In genomic region chr19:4345656-4346383, GRCh38 we compare ENCODE assay signal across 20 cellular contexts. TPM values are rescaled to one million over a fixed set of nuclear protein-coding genes. Genes with fewer than 3 reads are reported as not detected.
DNase-seq lines count a peak whose midpoint lies in the region; ATAC-seq, FAIRE-seq and TF ChIP-seq lines count a peak whose summit lies in the region.
"Had no signal": no experiment of that assay in that cellular context is flagged by ENCODE, and none has a peak within 500 bp of the region (broad histone marks: within the 10 kb centered on the region; RNA-seq: fewer than 3 reads in every experiment).

No MANE protein-coding gene starts in this region.

- no peak overlapping the region for H3K9ac ChIP-seq in kidney (ENCODE audit: low read length in 2 of 2)

- no peaks in the 10 kb centered on the region for H3K27me3 Mint-ChIP-seq in activated naive CD4-positive, alpha-beta T cell treated with anti-CD3 and anti-CD28 coated beads, Interleukin-2, amount 50 U/mL, for 24 hours
- H3K27me3 Mint-ChIP-seq in activated T-helper 17 cell treated with anti-CD3 and anti-CD28 coated beads, Interleukin-2, amount 50 U/mL, for 72 hours = no peaks in the 10 kb centered on the region
- peaks cover 2% of the 10 kb centered on the region for H3K27me3 Mint-ChIP-seq in mesothelial cell of epicardium (ENCODE audit: low read depth)
- no peaks in the 10 kb centered on the region for H3K27me3 Mint-ChIP-seq in stimulated activated memory B cell treated with anti-CD40 and anti-IgM and Interleukin-4, amounts not matched to agents 10 μg/mL and 1 μg/mL and 100 μg/mL, for 72 hours

- H3K27me3 ChIP-seq in testis = no peaks in the 10 kb centered on the region
- H3K27me3 ChIP-seq: cardiac muscle cell, gastroesophageal sphincter had no signal

- no peaks in the 10 kb centered on the region for H3K9me3 ChIP-seq in testis
- no peaks in the 10 kb centered on the region for H3K9me3 ChIP-seq in kidney (ENCODE audit: control insufficient read depth in 1 of 2, low read length in 2 of 2)
- H3K9me3 ChIP-seq: gastroesophageal sphincter had no signal

- no peak for TF ChIP-seq POLR2A in testis (IDR thresholded peaks at IDR 0.05)

- H3K4me3 Mint-ChIP-seq in activated naive CD4-positive, alpha-beta T cell treated with anti-CD3 and anti-CD28 coated beads, Interleukin-2, amount 50 U/mL, for 24 hours = peak overlapping the region; percentile 58
- H3K4me3 Mint-ChIP-seq in activated T-helper 17 cell treated with anti-CD3 and anti-CD28 coated beads, Interleukin-2, amount 50 U/mL, for 72 hours = peak overlapping the region; percentile 12
- H3K4me3 Mint-ChIP-seq in mesothelial cell of epicardium = peak overlapping the region; percentile 54
- no peak overlapping the region for H3K4me3 Mint-ChIP-seq in stimulated activated memory B cell treated with anti-CD40 and anti-IgM and Interleukin-4, amounts not matched to agents 10 μg/mL and 1 μg/mL and 100 μg/mL, for 72 hours

- 78 to 82% methylated on average over 16 to 18 of the region's 18 CpGs for WGBS in testis, 2 donors

- H3K4me1 ChIP-seq in testis = peaks cover 6% of the 10 kb centered on the region
- H3K4me1 ChIP-seq in kidney (ENCODE audit: control insufficient read depth in 1 of 2, insufficient read depth in 1 of 2, low read depth in 1 of 2, low read length in 2 of 2) = peaks cover 3 to 13% of the 10 kb centered on the region in 2 donors

- H3K4me1 Mint-ChIP-seq in activated naive CD4-positive, alpha-beta T cell treated with anti-CD3 and anti-CD28 coated beads, Interleukin-2, amount 50 U/mL, for 24 hours = peaks cover 22% of the 10 kb centered on the region
- no peaks in the 10 kb centered on the region for H3K4me1 Mint-ChIP-seq in activated T-helper 17 cell treated with anti-CD3 and anti-CD28 coated beads, Interleukin-2, amount 50 U/mL, for 72 hours
- peaks cover 10% of the 10 kb centered on the region for H3K4me1 Mint-ChIP-seq in mesothelial cell of epicardium
- peaks cover 25% of the 10 kb centered on the region for H3K4me1 Mint-ChIP-seq in stimulated activated memory B cell treated with anti-CD40 and anti-IgM and Interleukin-4, amounts not matched to agents 10 μg/mL and 1 μg/mL and 100 μg/mL, for 72 hours

- H3K27ac ChIP-seq in testis = no peak overlapping the region
- no peak overlapping the region for H3K27ac ChIP-seq in kidney (ENCODE audit: low read depth in 2 of 2, low read length in 2 of 2)
- H3K27ac ChIP-seq: cardiac muscle cell, gastroesophageal sphincter had no signal

- no peak for FAIRE-seq in kidney (lab: Jason Lieb, UNC)

- DNase-seq in activated naive CD4-positive, alpha-beta T cell treated with anti-CD3 and anti-CD28 coated beads, Interleukin-2, amount 50 U/mL, for 72 hours (ENCODE audit: low spot score in 2 of 2) = no peak
- DNase-seq in mesothelial cell of epicardium (ENCODE audit: low spot score in 2 of 2, unreplicated experiment in 2 of 2) (no peak), testis (peak; percentile 35), kidney (no peak)
- DNase-seq: activated CD4-positive, alpha-beta T cell treated with anti-CD3 and anti-CD28 coated beads for 4 hours; HCEC 1CT; left colon; midbrain; NCI-H187; NCI-H446; nucleus accumbens; retina; RPMI8226 had no signal

- H3K36me3 ChIP-seq in testis (ENCODE audit: low read depth, missing control alignments) (no peaks in the 10 kb centered on the region), kidney (ENCODE audit: control insufficient read depth in 1 of 2, insufficient read depth in 2 of 2, low read length in 2 of 2) (peaks cover 2 to 4% of the 10 kb centered on the region in 2 donors)

- no peak for ATAC-seq in activated naive CD4-positive, alpha-beta T cell treated with anti-CD3 and anti-CD28 coated beads, Interleukin-2, amount 50 U/mL, for 72 hours
- ATAC-seq in activated T-helper 17 cell treated with anti-CD3 and anti-CD28 coated beads, Interleukin-2, amount 50 U/mL, for 72 hours (replicated peaks) = no peak
- no peak for ATAC-seq in GM21723 (IDR thresholded peaks at IDR 0.05; ENCODE audit: unreplicated experiment)
- ATAC-seq in stimulated activated memory B cell treated with anti-CD40 and anti-IgM and Interleukin-4, amounts not matched to agents 10 μg/mL and 1 μg/mL and 100 μg/mL, for 72 hours = no peak
- ATAC-seq: gastroesophageal sphincter, left colon had no signal

- intact Hi-C loops in testis (cut with DNase I; ENCODE audit: low total_unique reads) (no loop called here), kidney (cut with DNase I) (no loop called here)

- no peaks in the 10 kb centered on the region for H3K9me3 Mint-ChIP-seq in activated naive CD4-positive, alpha-beta T cell treated with anti-CD3 and anti-CD28 coated beads, Interleukin-2, amount 50 U/mL, for 24 hours
- no peaks in the 10 kb centered on the region for H3K9me3 Mint-ChIP-seq in activated naive CD4-positive, alpha-beta T cell treated with anti-CD3 and anti-CD28 coated beads, Interleukin-2, amount 50 U/mL, for 72 hours
- H3K9me3 Mint-ChIP-seq in activated T-helper 17 cell treated with anti-CD3 and anti-CD28 coated beads, Interleukin-2, amount 50 U/mL, for 72 hours = no peaks in the 10 kb centered on the region
- no peaks in the 10 kb centered on the region for H3K9me3 Mint-ChIP-seq in mesothelial cell of epicardium
- H3K9me3 Mint-ChIP-seq in stimulated activated memory B cell treated with anti-CD40 and anti-IgM and Interleukin-4, amounts not matched to agents 10 μg/mL and 1 μg/mL and 100 μg/mL, for 72 hours = no peaks in the 10 kb centered on the region

- H3K4me3 ChIP-seq in testis (no peak overlapping the region), kidney (ENCODE audit: low read length in 2 of 2) (no peak overlapping the region)
- H3K4me3 ChIP-seq: cardiac muscle cell, gastroesophageal sphincter had no signal

- peak overlapping the region; percentile 46 for H3K27ac Mint-ChIP-seq in activated naive CD4-positive, alpha-beta T cell treated with anti-CD3 and anti-CD28 coated beads, Interleukin-2, amount 50 U/mL, for 24 hours
- H3K27ac Mint-ChIP-seq in activated naive CD4-positive, alpha-beta T cell treated with anti-CD3 and anti-CD28 coated beads, Interleukin-2, amount 50 U/mL, for 72 hours = no peak overlapping the region
- H3K27ac Mint-ChIP-seq in activated T-helper 17 cell treated with anti-CD3 and anti-CD28 coated beads, Interleukin-2, amount 50 U/mL, for 72 hours = no peak overlapping the region
- H3K27ac Mint-ChIP-seq in mesothelial cell of epicardium = no peak overlapping the region
- no peak overlapping the region for H3K27ac Mint-ChIP-seq in stimulated activated memory B cell treated with anti-CD40 and anti-IgM and Interleukin-4, amounts not matched to agents 10 μg/mL and 1 μg/mL and 100 μg/mL, for 72 hours

- peaks cover 3% of the 10 kb centered on the region for H3K36me3 Mint-ChIP-seq in activated naive CD4-positive, alpha-beta T cell treated with anti-CD3 and anti-CD28 coated beads, Interleukin-2, amount 50 U/mL, for 24 hours
- H3K36me3 Mint-ChIP-seq in activated naive CD4-positive, alpha-beta T cell treated with anti-CD3 and anti-CD28 coated beads, Interleukin-2, amount 50 U/mL, for 72 hours = peaks cover 6 to 8% of the 10 kb centered on the region in 2 donors
- peaks cover 40% of the 10 kb centered on the region for H3K36me3 Mint-ChIP-seq in activated T-helper 17 cell treated with anti-CD3 and anti-CD28 coated beads, Interleukin-2, amount 50 U/mL, for 72 hours (ENCODE audit: low read depth)
- H3K36me3 Mint-ChIP-seq in mesothelial cell of epicardium = peaks cover 15% of the 10 kb centered on the region
- H3K36me3 Mint-ChIP-seq in stimulated activated memory B cell treated with anti-CD40 and anti-IgM and Interleukin-4, amounts not matched to agents 10 μg/mL and 1 μg/mL and 100 μg/mL, for 72 hours = peaks cover 41% of the 10 kb centered on the region

- TF ChIP-seq CTCF in mesothelial cell of epicardium (IDR thresholded peaks at IDR 0.05; ENCODE audit: unreplicated experiment) (no peak), testis (IDR thresholded peaks at IDR 0.05) (no peak), kidney (IDR thresholded peaks at IDR 0.05; ENCODE audit: borderline replicate concordance, extremely low read depth, insufficient read depth) (no peak)

RNA-seq across cellular contexts. Expression of gene MPND, which starts 2.5 kb away (rescaled TPM):
- total RNA-seq in activated naive CD4-positive, alpha-beta T cell treated with anti-CD3 and anti-CD28 coated beads, Interleukin-2, amount 50 U/mL, for 72 hours = 10 to 100 TPM; 18.4 to 22.0 TPM
- 10 to 100 TPM; 15.5 to 19.7 TPM for total RNA-seq in activated T-helper 17 cell treated with anti-CD3 and anti-CD28 coated beads, Interleukin-2, amount 50 U/mL, for 72 hours
- 34.6 to 42.4 TPM (median 42.2 TPM) in 3 replicates for total RNA-seq in mesothelial cell of epicardium
- 10 to 100 TPM in 1 of 2 donors, 1 to 10 TPM in 1; 9.1 to 13.3 TPM for total RNA-seq in testis
- polyA plus RNA-seq in testis (ENCODE audit: insufficient read depth, low read depth, low replicate concordance) = 14.3 TPM
- total RNA-seq in kidney = 24.1 TPM
- 43.5 TPM for polyA plus RNA-seq in kidney (ENCODE audit: insufficient read depth, low read depth, low replicate concordance)

RNA-seq across cellular contexts. Expression of gene STAP2, which starts 7.2 kb away (rescaled TPM):
- 10 to 100 TPM; 17.4 to 22.3 TPM for total RNA-seq in activated naive CD4-positive, alpha-beta T cell treated with anti-CD3 and anti-CD28 coated beads, Interleukin-2, amount 50 U/mL, for 72 hours
- total RNA-seq in activated T-helper 17 cell treated with anti-CD3 and anti-CD28 coated beads, Interleukin-2, amount 50 U/mL, for 72 hours = 10 to 100 TPM; 13.3 to 17.4 TPM
- total RNA-seq in mesothelial cell of epicardium = 74.0 to 79.4 TPM (median 75.3 TPM) in 3 replicates
- 1 to 10 TPM; 5.3 to 6.4 TPM for total RNA-seq in testis
- 6.2 TPM for polyA plus RNA-seq in testis (ENCODE audit: insufficient read depth, low read depth, low replicate concordance)
- 32.3 TPM for total RNA-seq in kidney
- 61.5 TPM for polyA plus RNA-seq in kidney (ENCODE audit: insufficient read depth, low read depth, low replicate concordance)

RNA-seq across cellular contexts. Expression of gene FSD1, which starts 41.4 kb away (rescaled TPM):
- total RNA-seq in activated naive CD4-positive, alpha-beta T cell treated with anti-CD3 and anti-CD28 coated beads, Interleukin-2, amount 50 U/mL, for 72 hours = 10 to 100 TPM; 15.3 to 38.0 TPM
- 10 to 100 TPM in 1 of 2 donors, 1 to 10 TPM in 1; 8.3 to 13.1 TPM for total RNA-seq in activated T-helper 17 cell treated with anti-CD3 and anti-CD28 coated beads, Interleukin-2, amount 50 U/mL, for 72 hours
- 16.4 to 17.7 TPM (median 17.1 TPM) in 3 replicates for total RNA-seq in mesothelial cell of epicardium
- 10 to 100 TPM; 24.1 to 24.9 TPM for total RNA-seq in testis
- polyA plus RNA-seq in testis (ENCODE audit: insufficient read depth, low read depth, low replicate concordance) = 18.2 TPM
- total RNA-seq in kidney = 0.85 TPM
- 1.1 TPM for polyA plus RNA-seq in kidney (ENCODE audit: insufficient read depth, low read depth, low replicate concordance)

RNA-seq across cellular contexts. Expression of gene TMIGD2, which starts 43.6 kb away (rescaled TPM):
- 10 to 100 TPM; 10.7 to 45.2 TPM for total RNA-seq in activated naive CD4-positive, alpha-beta T cell treated with anti-CD3 and anti-CD28 coated beads, Interleukin-2, amount 50 U/mL, for 72 hours
- 1 to 10 TPM; 2.5 to 4.1 TPM for total RNA-seq in activated T-helper 17 cell treated with anti-CD3 and anti-CD28 coated beads, Interleukin-2, amount 50 U/mL, for 72 hours
- total RNA-seq in mesothelial cell of epicardium (0.29 TPM in 1 of 3 replicates, not detected in the others), testis (1 to 10 TPM in 1 of 2 donors, under 1 TPM in 1; 0.47 to 1.1 TPM), kidney (0.47 TPM)
- polyA plus RNA-seq in testis (ENCODE audit: insufficient read depth, low read depth, low replicate concordance) (0.83 TPM), kidney (ENCODE audit: insufficient read depth, low read depth, low replicate concordance) (not detected)
- total RNA-seq: temporal lobe had no signal

RNA-seq across cellular contexts. Expression of gene SH3GL1, which starts 54.5 kb away (rescaled TPM):
- 10 to 100 TPM; 40.9 to 53.4 TPM for total RNA-seq in activated naive CD4-positive, alpha-beta T cell treated with anti-CD3 and anti-CD28 coated beads, Interleukin-2, amount 50 U/mL, for 72 hours
- 10 to 100 TPM; 49.1 to 67.1 TPM for total RNA-seq in activated T-helper 17 cell treated with anti-CD3 and anti-CD28 coated beads, Interleukin-2, amount 50 U/mL, for 72 hours
- 89.9 to 91.7 TPM (median 90.1 TPM) in 3 replicates for total RNA-seq in mesothelial cell of epicardium
- total RNA-seq in testis = 10 to 100 TPM; 41.6 to 53.4 TPM
- polyA plus RNA-seq in testis (ENCODE audit: insufficient read depth, low read depth, low replicate concordance) = 47.3 TPM
- total RNA-seq in kidney = 52.7 TPM
- 34.8 TPM for polyA plus RNA-seq in kidney (ENCODE audit: insufficient read depth, low read depth, low replicate concordance)
